8 cellular contexts compared by ENCODE assay signal in genomic region chr15:57146394-57147140, GRCh38.
DNase-seq lines count a peak whose midpoint lies in the region; ATAC-seq and TF ChIP-seq lines count a peak whose summit lies in the region.

No MANE protein-coding gene starts in this region.

- H2AFZ ChIP-seq in ACC112 (ENCODE audit: low read length, unreplicated experiment): peak overlapping the region; percentile 47

- 31 to 33% methylated on average over 4 of the region's 4 CpGs for WGBS in testis, 2 donors

- H3K9me3 Mint-ChIP-seq in activated naive CD4-positive, alpha-beta T cell treated with anti-CD3 and anti-CD28 coated beads, Interleukin-2, amount 50 U/mL, for 72 hours: peaks cover 7% of the 10 kb centered on the region in 2 donors

- H3K36me3 ChIP-seq in ACC112 (ENCODE audit: insufficient read depth, low read length) (no peaks in the 10 kb centered on the region; the same call in 1 of the 2 replicates), kidney epithelial cell (ENCODE audit: control insufficient read depth, insufficient read depth, low read length) (no peaks in the 10 kb centered on the region), testis (ENCODE audit: low read depth, missing control alignments) (no peaks in the 10 kb centered on the region)

- no peaks in the 10 kb centered on the region for H3K9me3 ChIP-seq in testis

- no peak overlapping the region for H3K27ac Mint-ChIP-seq in activated naive CD4-positive, alpha-beta T cell treated with anti-CD3 and anti-CD28 coated beads, Interleukin-2, amount 50 U/mL, for 72 hours

- peak; percentile 41 for TF ChIP-seq CTCF in GM20000 (IDR thresholded peaks at IDR 0.05; ENCODE audit: extremely low read depth, missing control alignments)
- peak; percentile 60 for TF ChIP-seq CTCF in kidney epithelial cell (IDR thresholded peaks at IDR 0.05; ENCODE audit: insufficient read depth, low read length, poor library complexity, severe bottlenecking)
- peak; percentile 39 to 70 (median 65) for TF ChIP-seq CTCF in testis (IDR thresholded peaks at IDR 0.05)

- in situ Hi-C loops in T47D (cut with HindIII; ENCODE audit: low pct_unique_long_range_greater_than_20kb, low sequenced_read_pairs): no loop called here

- TF ChIP-seq POLR2A in testis (IDR thresholded peaks at IDR 0.05): no peak

- H3K4me1 ChIP-seq in ACC112 (ENCODE audit: control insufficient read depth, insufficient read depth, low read length, unreplicated experiment) (peaks cover 34% of the 10 kb centered on the region), testis (peaks cover 9% of the 10 kb centered on the region)

- H3K27me3 ChIP-seq in ACC112 (ENCODE audit: insufficient read depth, low read length) (no peaks in the 10 kb centered on the region), kidney epithelial cell (ENCODE audit: control insufficient read depth, insufficient read depth, low read length) (no peaks in the 10 kb centered on the region), testis (no peaks in the 10 kb centered on the region)

- intact Hi-C loops in testis (cut with DNase I; ENCODE audit: low total_unique reads): no loop called here

- H3K27ac ChIP-seq in ACC112 (ENCODE audit: low read depth, low read length) (peak overlapping the region; percentile 62), testis (no peak overlapping the region)

- peaks cover 24 to 27% of the 10 kb centered on the region in 2 donors for H3K36me3 Mint-ChIP-seq in activated naive CD4-positive, alpha-beta T cell treated with anti-CD3 and anti-CD28 coated beads, Interleukin-2, amount 50 U/mL, for 72 hours

- H3K79me2 ChIP-seq in ACC112 (ENCODE audit: control insufficient read depth, insufficient read depth, low read length, unreplicated experiment): no peaks in the 10 kb centered on the region

- peak; percentile 13 for DNase-seq in GM20000 (ENCODE audit: low spot score)
- peak; percentile 66 for DNase-seq in NCI-H345 treated with DMSO at 0.1 percent for 48 hours (lab: John Stamatoyannopoulos, UW; ENCODE audit: unreplicated experiment)
- DNase-seq in T47D (ENCODE audit: low read depth in 1 of 2, low spot score in 1 of 2): peak; percentile 5 to 56
- DNase-seq in kidney epithelial cell (ENCODE audit: low read depth): no peak
- DNase-seq in testis: no peak
- no peak for DNase-seq in activated naive CD4-positive, alpha-beta T cell treated with anti-CD3 and anti-CD28 coated beads, Interleukin-2, amount 50 U/mL, for 72 hours (ENCODE audit: low spot score in 2 of 2)

- peak overlapping the region; percentile 77 for H3K4me3 ChIP-seq in ACC112 (ENCODE audit: low read depth, low read length)
- H3K4me3 ChIP-seq in kidney epithelial cell (ENCODE audit: low read depth, low read length): no peak overlapping the region
- H3K4me3 ChIP-seq in testis: no peak overlapping the region

- no peak for ATAC-seq in activated naive CD4-positive, alpha-beta T cell treated with anti-CD3 and anti-CD28 coated beads, Interleukin-2, amount 50 U/mL, for 72 hours
- no peak for ATAC-seq in HG03139 (IDR thresholded peaks at IDR 0.05; ENCODE audit: unreplicated experiment)

Comparison
In these comparisons a context has a peak if more than half of its experiments do, and no peak if none do; other contexts are left out.
1. DNase-seq: peak in GM20000 (single experiment), NCI-H345 treated with DMSO at 0.1 percent for 48 hours (single experiment) and T47D (2 of 2); none in kidney epithelial cell (single experiment), testis (single experiment) and activated naive CD4-positive, alpha-beta T cell treated with anti-CD3 and anti-CD28 coated beads, Interleukin-2, amount 50 U/mL, for 72 hours (0 of 2).
2. Peak in every context shown above with its lines, with median percentiles within 50 percentile points of each other: CTCF ChIP-seq.